In the genomic region with DNA sequence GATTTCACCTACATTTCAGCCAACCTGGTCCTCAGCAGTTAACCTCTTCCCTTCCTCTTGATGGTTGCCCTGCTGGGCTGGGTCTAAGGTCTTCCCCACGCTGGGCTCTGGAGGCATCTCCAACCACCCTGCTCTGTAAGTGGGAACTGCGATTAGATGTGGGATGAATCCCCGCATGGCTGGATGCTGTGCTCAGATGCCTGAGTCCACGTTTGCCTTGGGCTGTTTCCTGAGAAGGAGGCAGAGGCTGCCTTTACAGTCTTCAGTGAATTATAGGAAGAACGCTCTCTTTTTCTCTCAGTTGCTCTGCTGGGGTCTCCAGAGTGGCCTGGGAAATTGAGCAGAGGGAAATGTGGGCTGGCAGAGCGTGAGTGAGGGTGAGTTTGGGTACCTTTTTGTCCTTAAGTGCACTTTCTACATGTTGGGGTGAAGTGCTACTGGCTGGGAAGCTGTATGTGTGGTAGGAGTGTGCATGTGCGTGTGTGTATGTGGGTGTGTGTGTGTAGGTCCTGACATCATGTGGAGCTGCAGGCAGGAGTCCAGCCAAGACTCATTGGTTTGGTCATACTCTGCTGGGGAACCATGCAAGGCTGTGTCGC, we compare ENCODE assay signal across 11 cellular contexts. TPM values are rescaled to one million over a fixed set of nuclear protein-coding genes. Genes with fewer than 3 reads are reported as not detected.
DNase-seq lines count a peak whose midpoint lies in the region; ATAC-seq and TF ChIP-seq lines count a peak whose summit lies in the region.
"Had no signal": no experiment of that assay in that cellular context is flagged by ENCODE, and none has a peak within 500 bp of the region (broad histone marks: within the 10 kb centered on the region; RNA-seq: fewer than 3 reads in every experiment).

No MANE protein-coding gene starts in this region.

- no peaks in the 10 kb centered on the region for H3K36me3 ChIP-seq in CD8-positive, alpha-beta memory T cell (ENCODE audit: insufficient read depth, low read length)
- peaks cover 6% of the 10 kb centered on the region for H3K36me3 ChIP-seq in effector memory CD4-positive, alpha-beta T cell (ENCODE audit: control insufficient read depth, insufficient read depth, low read length)

- H3K27me3 Mint-ChIP-seq in CD8-positive, alpha-beta memory T cell: peaks cover 0 to 6% of the 10 kb centered on the region in 2 donors

- no peak for ATAC-seq in GM21381 (IDR thresholded peaks at IDR 0.05; ENCODE audit: unreplicated experiment)

- POLR2A ChIA-PET in CD8-positive, alpha-beta memory T cell (lab: Charles Lee): interaction anchor here (0.9 to 5.9 kb wide), 18 partner anchors 13 to 304 kb away, joined by 3 to 76 read pairs (median 5); partner anchors contain the start of genes GIMAP4 and GIMAP7
- POLR2A ChIA-PET in RWPE1 (lab: Yijun Ruan, JAX; ENCODE audit: low non-redundant PET): no interaction called here

- CTCF ChIA-PET in CD8-positive, alpha-beta memory T cell (lab: Charles Lee): interaction anchor here (0.7 to 7.8 kb wide), 18 partner anchors 19 to 304 kb away, joined by 3 to 99 read pairs (median 8); partner anchors contain the start of genes GIMAP1, GIMAP4, GIMAP5 and GIMAP6
- CTCF ChIA-PET in RWPE1 (lab: Yijun Ruan, JAX): interaction anchor here (0.6 kb wide), 1 partner anchor 75 kb away, joined by 3 read pairs; no protein-coding TSS in a partner anchor

- peaks cover 20 to 62% (median 31%) of the 10 kb centered on the region in 3 donors for H3K36me3 Mint-ChIP-seq in CD8-positive, alpha-beta memory T cell

- peak overlapping the region; percentile 78 to 98 (median 96) for H3K27ac Mint-ChIP-seq in CD8-positive, alpha-beta memory T cell

- peaks cover 38% of the 10 kb centered on the region for H3K4me1 ChIP-seq in CD8-positive, alpha-beta memory T cell (ENCODE audit: insufficient read depth, low read length)
- peaks cover 37% of the 10 kb centered on the region for H3K4me1 ChIP-seq in effector memory CD4-positive, alpha-beta T cell (ENCODE audit: control insufficient read depth, insufficient read depth, low read length, poor library complexity, severe bottlenecking)

- peak in 2 of 5 donors; percentile 49 to 59 for DNase-seq in CD8-positive, alpha-beta memory T cell
- DNase-seq in UCSD-AML1 (lab: John Stamatoyannopoulos, UW; ENCODE audit: unreplicated experiment) (peak; percentile 17), retina (peak; percentile 54), T-helper 9 cell (no peak), posterior cingulate gyrus (no peak), RWPE1 (ENCODE audit: low spot score) (no peak)
- DNase-seq in effector memory CD4-positive, alpha-beta T cell: no peak
- DNase-seq: MM.1S, SHP77 treated with DMSO at 0.1 percent for 48 hours had no signal

- intact Hi-C loops in posterior cingulate gyrus (cut with DNase I): loop anchor here (10.0 kb wide), 1 partner anchor 113 kb away; the partner anchor contains the start of gene GIMAP4

- peak overlapping the region; percentile 80 for H3K4me3 ChIP-seq in CD8-positive, alpha-beta memory T cell (ENCODE audit: low read length)
- peak overlapping the region; percentile 92 for H3K4me3 ChIP-seq in effector memory CD4-positive, alpha-beta T cell (ENCODE audit: insufficient read depth, low read depth, low read length, poor library complexity, severe bottlenecking)

- H3K4me3 Mint-ChIP-seq in CD8-positive, alpha-beta memory T cell: peak overlapping the region; percentile 98 to 100 (median 99)

- H3K27me3 ChIP-seq in CD8-positive, alpha-beta memory T cell (ENCODE audit: insufficient read depth, low read length, poor library complexity, severe bottlenecking): no peaks in the 10 kb centered on the region
- H3K27me3 ChIP-seq in effector memory CD4-positive, alpha-beta T cell (replicated peaks; ENCODE audit: control insufficient read depth, insufficient read depth, low read length, poor library complexity, severe bottlenecking): no peaks in the 10 kb centered on the region

- H3K4me1 Mint-ChIP-seq in CD8-positive, alpha-beta memory T cell: peaks cover 70 to 80% (median 73%) of the 10 kb centered on the region in 3 donors

- no peaks in the 10 kb centered on the region for H3K9me3 ChIP-seq in CD8-positive, alpha-beta memory T cell (ENCODE audit: low read length)
- H3K9me3 ChIP-seq in effector memory CD4-positive, alpha-beta T cell (ENCODE audit: control insufficient read depth, low read length): peaks cover 2% of the 10 kb centered on the region

- H3K27ac ChIP-seq in CD8-positive, alpha-beta memory T cell (ENCODE audit: low read depth, low read length): peak overlapping the region; percentile 66
- H3K27ac ChIP-seq in effector memory CD4-positive, alpha-beta T cell (ENCODE audit: insufficient read depth, low read length, poor library complexity, severe bottlenecking): peak overlapping the region; percentile 89
- no peak overlapping the region for H3K27ac ChIP-seq in RWPE1

- peaks cover 4 to 9% (median 6%) of the 10 kb centered on the region in 5 donors for H3K9me3 Mint-ChIP-seq in CD8-positive, alpha-beta memory T cell

- TF ChIP-seq CTCF in RWPE1 (conservative IDR thresholded peaks at IDR 0.05; ENCODE audit: low read depth): no peak

RNA-seq across cellular contexts. Expression of gene GIMAP8, which starts 1.5 kb away (rescaled TPM):
- 10 to 100 TPM; 11.8 to 12.3 TPM for total RNA-seq in CD8-positive, alpha-beta memory T cell
- 30.1 TPM for polyA plus RNA-seq in CD8-positive, alpha-beta memory T cell
- total RNA-seq: Daoy had no signal

Comparison
In these comparisons a context has a peak if more than half of its experiments do, and no peak if none do; other contexts are left out.
1. DNase-seq: peak in UCSD-AML1 (single experiment) and retina (single experiment); none in effector memory CD4-positive, alpha-beta T cell (0 of 3), T-helper 9 cell (single experiment), posterior cingulate gyrus (0 of 10) and RWPE1 (single experiment).